8 cellular contexts compared by ENCODE assay signal in genomic region chr12:104456417-104456949, GRCh38. TPM values are rescaled to one million over a fixed set of nuclear protein-coding genes. Genes with fewer than 3 reads are reported as not detected.
A peak's percentile ranks its signal among the peaks of the same experiment; 100 is the strongest.
DNase-seq lines count a peak whose midpoint lies in the region; ATAC-seq, FAIRE-seq and TF ChIP-seq lines count a peak whose summit lies in the region.

TSS of gene CHST11 (plus strand) at chr12:104456948.

- dilution Hi-C loops in keratinocyte (cut with MboI; ENCODE audit: extremely low pct_ligation_motif_present, low sequenced_read_pairs), result no loop called here

- BruUV-seq in A673 (replicated peaks; lab: Mats Ljungman, UMichigan), result no TSS peak

- H3K4me1 ChIP-seq in A673 (ENCODE audit: insufficient read depth, low read length, poor library complexity, severe bottlenecking) (peaks cover 4% of the 10 kb centered on the region), keratinocyte (ENCODE audit: control insufficient read depth, extremely low read depth, insufficient read depth, low read length) (peaks cover 32% of the 10 kb centered on the region)

- H3K4me3 ChIP-seq in A673 (ENCODE audit: low read depth, low read length, poor library complexity, severe bottlenecking) (peak within 1 kb of the TSS; percentile 61), keratinocyte (ENCODE audit: control insufficient read depth in 2 of 3, extremely low read depth in 1 of 3, insufficient read depth in 2 of 3, low read depth in 1 of 3, low read length in 3 of 3) (peak within 1 kb of the TSS; percentile 92 to 95 (median 93))

- DNase-seq in A673 (ENCODE audit: low spot score) (peak; percentile 80), NCI-H345 treated with DMSO at 0.1 percent for 48 hours (lab: John Stamatoyannopoulos, UW; ENCODE audit: unreplicated experiment) (peak; percentile 82), cerebellar cortex (ENCODE audit: low spot score) (peak; percentile 80), keratinocyte (ENCODE audit: low read depth, low spot score) (no peak)
- DNase-seq in activated CD4-positive, CD25-positive, alpha-beta regulatory T cell treated with anti-CD3 and anti-CD28 coated beads, Interleukin-2, amount 50 U/mL, for 72 hours, result peak; percentile 79
- DNase-seq in stimulated activated CD4-positive, alpha-beta T cell treated with anti-CD3 and anti-CD28 coated beads, Interleukin-12 subunit alpha, Interleukin-12 subunit beta, amount 100 ng/mL, for 4 hours, result peak; percentile 62

- H4K20me1 ChIP-seq in keratinocyte (ENCODE audit: control insufficient read depth, extremely low read depth, insufficient read depth, low read length), result no peaks in the 10 kb centered on the region

- H3K9me1 ChIP-seq in keratinocyte (ENCODE audit: control insufficient read depth, extremely low read depth, insufficient read depth, low read length), result no peaks in the 10 kb centered on the region

- CTCF ChIA-PET in A673 (lab: Charles Lee), result no interaction called here

- H3K9me3 ChIP-seq in A673 (ENCODE audit: low read depth, low read length, poor library complexity, severe bottlenecking) (no peaks in the 10 kb centered on the region), keratinocyte (ENCODE audit: control insufficient read depth, low read depth, low read length) (no peaks in the 10 kb centered on the region)

- peaks cover 43% of the 10 kb centered on the region for H3K79me2 ChIP-seq in keratinocyte (ENCODE audit: control insufficient read depth, insufficient read depth, low read length)

- no peak for FAIRE-seq in keratinocyte (lab: Jason Lieb, UNC)

- H3K9ac ChIP-seq in keratinocyte (ENCODE audit: control insufficient read depth, extremely low read depth, insufficient read depth, low read length), result peak within 1 kb of the TSS; percentile 84

- peak within 1 kb of the TSS; percentile 96 for H3K4me2 ChIP-seq in keratinocyte (ENCODE audit: control insufficient read depth, extremely low read depth, insufficient read depth, low read depth, low read length)

- H3K27ac ChIP-seq in A673 (ENCODE audit: low read depth, low read length, poor library complexity, severe bottlenecking), result no peak within 1 kb of the TSS
- H3K27ac ChIP-seq in keratinocyte (ENCODE audit: control insufficient read depth, insufficient read depth, low read length), result peak within 1 kb of the TSS; percentile 59

- ATAC-seq in GM18861 (IDR thresholded peaks at IDR 0.05; ENCODE audit: unreplicated experiment) (peak; percentile 56), HG03103 (IDR thresholded peaks at IDR 0.05; ENCODE audit: low read depth, unreplicated experiment) (peak; percentile 51)

- H3K27me3 ChIP-seq in A673 (replicated peaks; ENCODE audit: insufficient read depth, low read depth, low read length, poor library complexity) (peaks cover 41% of the 10 kb centered on the region), keratinocyte (ENCODE audit: control insufficient read depth, extremely low read depth, insufficient read depth, low read length) (no peaks in the 10 kb centered on the region)

- intact Hi-C loops in A673 (cut with micrococcal nuclease; ENCODE audit: unreplicated experiment), result loop anchor here (10.0 kb wide), 1 partner anchor 408 kb away; no protein-coding TSS in a partner anchor

- no peaks in the 10 kb centered on the region for H3K36me3 ChIP-seq in A673 (ENCODE audit: insufficient read depth, low read length, poor library complexity, severe bottlenecking)
- no peaks in the 10 kb centered on the region for H3K36me3 ChIP-seq in keratinocyte (ENCODE audit: control insufficient read depth in 2 of 2, extremely low read depth in 1 of 2, insufficient read depth in 2 of 2, low read length in 2 of 2)

- H2AFZ ChIP-seq in keratinocyte (ENCODE audit: control insufficient read depth, low read length), result peak within 1 kb of the TSS; percentile 63

- POLR2A ChIA-PET in A673 (lab: Charles Lee; ENCODE audit: low non-redundant PET), result no interaction called here

- TF ChIP-seq CTCF in A673 (conservative IDR thresholded peaks at IDR 0.05; ENCODE audit: low read depth, low read length) (peak; percentile 28; the same call in 1 of the 2 replicates), keratinocyte (optimal IDR thresholded peaks at IDR 0.05 in 1 of 3, IDR thresholded peaks at IDR 0.05 in 1 of 3, conservative IDR thresholded peaks at IDR 0.05 in 1 of 3; ENCODE audit: extremely low read depth in 1 of 3, insufficient read depth in 2 of 3, low read length in 3 of 3) (peak in 1 of 3 experiments; percentile 22)

RNA-seq across cellular contexts. Expression of gene CHST11, which starts in this region (rescaled TPM):
- total RNA-seq in A673 (2021), result 1.1 and 1.5 TPM in 2 replicates
- 11.9 to 22.5 TPM (median 15.7 TPM) in 3 replicates for polyA plus RNA-seq in keratinocyte
- polyA plus RNA-seq in keratinocyte (2011; ENCODE audit: low read depth), result 5.9 TPM
- polyA plus RNA-seq in keratinocyte (2011; cell fraction: cytosol; rRNA removed), result 7.7 and 11.2 TPM in 2 replicates
- 25.3 and 27.1 TPM in 2 replicates for polyA plus RNA-seq in keratinocyte (2011; cell fraction: nucleus; rRNA removed)
- 5.0 and 17.9 TPM in 2 replicates for polyA plus RNA-seq in keratinocyte (2012; ENCODE audit: low replicate concordance)
- polyA minus RNA-seq in keratinocyte, result 12.1 to 77.8 TPM (median 14.7 TPM) in 3 replicates
- 6.7 TPM for polyA minus RNA-seq in keratinocyte (2011; cell fraction: cytosol; rRNA and poly(A)+ RNA removed)
- polyA minus RNA-seq in keratinocyte (2011; cell fraction: nucleus; rRNA and poly(A)+ RNA removed), result 18.3 and 26.2 TPM in 2 replicates
